In genomic region chr2:148259674-148260073, GRCh38 we compare ENCODE assay signal across 13 cellular contexts.
DNase-seq lines count a peak whose midpoint lies in the region; ATAC-seq, FAIRE-seq and TF ChIP-seq lines count a peak whose summit lies in the region.
"Had no signal": no experiment of that assay in that cellular context is flagged by ENCODE, and none has a peak within 500 bp of the region (broad histone marks: within the 10 kb centered on the region; RNA-seq: fewer than 3 reads in every experiment).

No MANE protein-coding gene starts in this region.

- H2AFZ ChIP-seq in DND-41 (ENCODE audit: low read depth, low read length) (no peak overlapping the region), astrocyte (ENCODE audit: low read depth, low read length) (no peak overlapping the region)

- H3K9ac ChIP-seq in DND-41 (ENCODE audit: low read depth, low read length) (no peak overlapping the region), astrocyte (ENCODE audit: low read length) (no peak overlapping the region)

- H3K4me2 ChIP-seq in DND-41 (ENCODE audit: insufficient read depth, low read length) (no peak overlapping the region), astrocyte (ENCODE audit: low read length) (no peak overlapping the region)

- H3K4me3 ChIP-seq in DND-41 (ENCODE audit: low read depth in 1 of 2, low read length in 2 of 2) (no peak overlapping the region), astrocyte (ENCODE audit: insufficient read depth, low read depth, low read length) (no peak overlapping the region)
- H3K4me3 ChIP-seq: mucosa of descending colon, psoas muscle had no signal

- TF ChIP-seq CTCF in DND-41 (IDR thresholded peaks at IDR 0.05; ENCODE audit: borderline replicate concordance, extremely low read depth, low read length, poor library complexity, severe bottlenecking) (no peak), HFFc6 (IDR thresholded peaks at IDR 0.05) (peak; percentile 29; the same call in 1 of the 2 replicates), astrocyte (IDR thresholded peaks at IDR 0.05; ENCODE audit: insufficient read depth, low read depth, low read length) (peak; percentile 7)

- H3K4me3 Mint-ChIP-seq in HFFc6, result no peak overlapping the region
- no peak overlapping the region for H3K4me3 Mint-ChIP-seq in astrocyte (ENCODE audit: unreplicated experiment)

- H4K20me1 ChIP-seq in DND-41 (ENCODE audit: insufficient read depth, low read length) (no peaks in the 10 kb centered on the region), astrocyte (ENCODE audit: insufficient read depth, low read length) (no peaks in the 10 kb centered on the region)

- peaks cover 24% of the 10 kb centered on the region for H3K36me3 ChIP-seq in DND-41 (ENCODE audit: insufficient read depth, low read length)
- H3K36me3 ChIP-seq in astrocyte (ENCODE audit: insufficient read depth, low read length), result no peaks in the 10 kb centered on the region

- FAIRE-seq in astrocyte (lab: Jason Lieb, UNC), result no peak
- FAIRE-seq: D721Med had no signal

- peaks cover 47% of the 10 kb centered on the region for H3K9me3 ChIP-seq in DND-41 (ENCODE audit: insufficient read depth, low read length, severe bottlenecking)
- no peaks in the 10 kb centered on the region for H3K9me3 ChIP-seq in astrocyte (ENCODE audit: insufficient read depth, low read depth, low read length)
- H3K9me3 ChIP-seq: psoas muscle had no signal

- peaks cover 12% of the 10 kb centered on the region for H3K9me3 Mint-ChIP-seq in HFFc6
- peaks cover 5% of the 10 kb centered on the region for H3K9me3 Mint-ChIP-seq in astrocyte (ENCODE audit: unreplicated experiment)

- H3K27ac Mint-ChIP-seq in HFFc6 (no peak overlapping the region), astrocyte (ENCODE audit: unreplicated experiment) (no peak overlapping the region)

- H3K4me1 ChIP-seq in DND-41 (ENCODE audit: insufficient read depth, low read length), result no peaks in the 10 kb centered on the region
- no peaks in the 10 kb centered on the region for H3K4me1 ChIP-seq in astrocyte (ENCODE audit: insufficient read depth, low read length)
- H3K4me1 ChIP-seq: psoas muscle had no signal

- no peaks in the 10 kb centered on the region for H3K4me1 Mint-ChIP-seq in HFFc6 (ENCODE audit: low read depth)
- H3K4me1 Mint-ChIP-seq in astrocyte (ENCODE audit: low read depth, unreplicated experiment), result no peaks in the 10 kb centered on the region

- DNase-seq in DND-41 (peak; percentile 45), HFFc6 (no peak), astrocyte (ENCODE audit: low read depth) (peak; percentile 27), iris pigment epithelial cell (ENCODE audit: low read depth) (peak; percentile 47), T-helper 9 cell (no peak)
- no peak for DNase-seq in stimulated activated CD4-positive, alpha-beta T cell treated with anti-CD3 and anti-CD28 coated beads, Interleukin-15, amount 100 ng/mL, for 24 hours
- DNase-seq: hippocampal formation, mucosa of descending colon, NCI-H1092, psoas muscle, T1000 had no signal

- H3K27ac ChIP-seq in DND-41 (ENCODE audit: low read length) (no peak overlapping the region), astrocyte (ENCODE audit: low read depth, low read length) (no peak overlapping the region)
- H3K27ac ChIP-seq: psoas muscle had no signal

- ATAC-seq in DND-41 (ENCODE audit: insufficient read depth, low read depth), result no peak
- ATAC-seq in HG03342 (IDR thresholded peaks at IDR 0.05; ENCODE audit: unreplicated experiment), result no peak
- ATAC-seq: mucosa of descending colon, psoas muscle had no signal

- H3K27me3 Mint-ChIP-seq in HFFc6 (ENCODE audit: insufficient read depth) (peaks cover 2% of the 10 kb centered on the region), astrocyte (ENCODE audit: low read depth, unreplicated experiment) (no peaks in the 10 kb centered on the region)

- H3K79me2 ChIP-seq in DND-41 (ENCODE audit: insufficient read depth, low read length) (no peaks in the 10 kb centered on the region), astrocyte (ENCODE audit: insufficient read depth, low read length) (no peaks in the 10 kb centered on the region)

- H3K36me3 Mint-ChIP-seq in HFFc6 (ENCODE audit: low read depth), result peaks cover 35% of the 10 kb centered on the region
- peaks cover 41% of the 10 kb centered on the region for H3K36me3 Mint-ChIP-seq in astrocyte (ENCODE audit: low read depth, unreplicated experiment)

- H3K27me3 ChIP-seq in DND-41 (ENCODE audit: insufficient read depth, low read length, poor library complexity), result no peaks in the 10 kb centered on the region
- H3K27me3 ChIP-seq in astrocyte (ENCODE audit: insufficient read depth, low read length), result no peaks in the 10 kb centered on the region

Comparison
In these comparisons a context has a peak if more than half of its experiments do, and no peak if none do; other contexts are left out.
1. DNase-seq: peak in DND-41 (single experiment), astrocyte (single experiment) and iris pigment epithelial cell (single experiment); none in HFFc6 (single experiment), T-helper 9 cell (single experiment) and stimulated activated CD4-positive, alpha-beta T cell treated with anti-CD3 and anti-CD28 coated beads, Interleukin-15, amount 100 ng/mL, for 24 hours (single experiment).